Comparison of ENCODE assay signal across 16 cellular contexts in the genomic region with DNA sequence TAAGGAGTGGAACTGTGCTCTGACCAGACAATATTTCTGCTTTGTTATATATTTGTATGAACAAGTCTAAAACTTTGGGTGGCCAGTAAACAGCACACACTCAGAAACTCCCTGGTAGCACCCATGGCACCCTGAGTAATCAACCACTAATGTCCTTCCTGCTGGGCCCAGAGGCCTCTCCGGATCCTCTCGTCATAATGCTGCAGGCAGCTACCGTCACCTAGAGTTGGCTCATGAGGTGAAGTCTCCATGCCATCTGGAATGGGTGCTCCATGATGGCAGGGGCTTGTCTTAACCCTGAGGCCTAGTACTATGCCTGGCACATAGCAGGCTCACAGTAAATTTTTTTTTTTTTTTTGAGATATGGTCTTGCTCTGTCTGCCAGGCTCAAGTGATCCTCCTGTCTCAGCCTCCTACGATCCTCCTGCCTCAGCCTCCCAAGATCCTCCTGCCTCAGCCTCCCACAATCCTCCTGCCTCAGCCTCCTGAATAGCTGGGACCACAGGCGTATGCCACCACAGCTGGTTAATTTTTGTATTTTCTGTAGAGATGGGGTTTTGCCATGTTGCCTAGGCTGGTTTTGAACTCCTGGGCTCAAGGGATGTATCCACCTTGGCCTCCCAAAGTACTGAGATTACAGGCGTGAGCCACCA. TPM values are rescaled to one million over a fixed set of nuclear protein-coding genes. Genes with fewer than 3 reads are reported as not detected.
DNase-seq lines count a peak whose midpoint lies in the region; ATAC-seq and TF ChIP-seq lines count a peak whose summit lies in the region.
"Had no signal": no experiment of that assay in that cellular context is flagged by ENCODE, and none has a peak within 500 bp of the region (broad histone marks: within the 10 kb centered on the region; RNA-seq: fewer than 3 reads in every experiment).

No MANE protein-coding gene starts in this region.

- H3K36me3 ChIP-seq in DND-41 (ENCODE audit: insufficient read depth, low read length) (peaks cover 58% of the 10 kb centered on the region), endodermal cell (ENCODE audit: control insufficient read depth, insufficient read depth, low read length) (peaks cover 16% of the 10 kb centered on the region), neuronal stem cell (replicated peaks in 1 of 2; ENCODE audit: control insufficient read depth in 2 of 2, insufficient read depth in 2 of 2, low read length in 2 of 2) (peaks cover 12 to 51% of the 10 kb centered on the region in 2 donors)

- H3K4me3 ChIP-seq in DND-41 (ENCODE audit: low read depth in 1 of 2, low read length in 2 of 2): no peak overlapping the region
- H3K4me3 ChIP-seq in endodermal cell (ENCODE audit: low read length): no peak overlapping the region
- no peak overlapping the region for H3K4me3 ChIP-seq in neuronal stem cell (ENCODE audit: low read length in 2 of 2)

- intact Hi-C loops in sciatic nerve (cut with DNase I): no loop called here

- no peak overlapping the region for H3K4ac ChIP-seq in neuronal stem cell (ENCODE audit: low read length)

- H3K18ac ChIP-seq in neuronal stem cell (ENCODE audit: low read length): no peak overlapping the region

- H3K27me3 ChIP-seq in DND-41 (ENCODE audit: insufficient read depth, low read length, poor library complexity): no peaks in the 10 kb centered on the region
- no peaks in the 10 kb centered on the region for H3K27me3 ChIP-seq in endodermal cell (ENCODE audit: control insufficient read depth, insufficient read depth, low read length, poor library complexity, severe bottlenecking)
- no peaks in the 10 kb centered on the region for H3K27me3 ChIP-seq in neuronal stem cell (ENCODE audit: control insufficient read depth in 3 of 3, insufficient read depth in 3 of 3, low read depth in 1 of 3, low read length in 3 of 3)

- H2BK12ac ChIP-seq in neuronal stem cell (ENCODE audit: low read length): no peak overlapping the region

- WGBS in endodermal cell (ENCODE audit: insufficient coverage in 1 of 2, insufficient read length in 1 of 2), 2 experiments: 96 to 100% methylated on average over 2 to 6 of the region's 6 CpGs
- no CpG with 5 or more reads among the region's 6 CpGs for WGBS in neuronal stem cell (ENCODE audit: extremely low coverage in 2 of 2, insufficient read length in 2 of 2, insufficient replicate concordance in 1 of 2), 2 donors

- H2AFZ ChIP-seq in DND-41 (ENCODE audit: low read depth, low read length) (no peak overlapping the region), neuronal stem cell (ENCODE audit: low read length) (no peak overlapping the region)

- H3K4me1 Mint-ChIP-seq in endodermal cell: peaks cover 7% of the 10 kb centered on the region

- TF ChIP-seq CTCF in DND-41 (IDR thresholded peaks at IDR 0.05; ENCODE audit: borderline replicate concordance, extremely low read depth, low read length, poor library complexity, severe bottlenecking) (no peak), RWPE1 (conservative IDR thresholded peaks at IDR 0.05; ENCODE audit: low read depth) (no peak), endodermal cell (conservative IDR thresholded peaks at IDR 0.05) (no peak)

- CTCF ChIA-PET in RWPE1 (lab: Yijun Ruan, JAX): no interaction called here

- no peak overlapping the region for H3K23ac ChIP-seq in neuronal stem cell (ENCODE audit: low read depth, low read length, poor library complexity)

- DNase-seq in DND-41 (peak; percentile 4), RWPE1 (ENCODE audit: low spot score) (no peak), endodermal cell (peak; percentile 13), sciatic nerve (ENCODE audit: low spot score) (peak; percentile 19), NCI-H526 (lab: John Stamatoyannopoulos, UW) (no peak), DMS114 treated with DMSO at 0.1 percent for 48 hours (lab: John Stamatoyannopoulos, UW; ENCODE audit: unreplicated experiment) (no peak), NCI-H187 treated with DMSO at 0.1 percent for 48 hours (lab: John Stamatoyannopoulos, UW) (no peak), neuronal stem cell (ENCODE audit: low spot score) (no peak)
- DNase-seq: activated gamma-delta T cell; NCI-H1105; NCI-H226; stimulated activated CD4-positive, alpha-beta T cell treated with anti-CD3 and anti-CD28 coated beads, Interleukin-2, amount 100 ng/mL, for 24 hours; stimulated activated CD8-positive, alpha-beta memory T cell treated with anti-CD3 and anti-CD28 coated beads, Interleukin-4, amount 100 ng/mL, for 48 hours had no signal

- no peak overlapping the region for H4K8ac ChIP-seq in neuronal stem cell (ENCODE audit: low read depth, low read length)

- peaks cover 11% of the 10 kb centered on the region for H3K79me1 ChIP-seq in neuronal stem cell (ENCODE audit: low read depth, low read length)

- peaks cover 80% of the 10 kb centered on the region for H4K20me1 ChIP-seq in DND-41 (ENCODE audit: insufficient read depth, low read length)

- no peak overlapping the region for H3K14ac ChIP-seq in neuronal stem cell (ENCODE audit: low read length)

- H3K4me2 ChIP-seq in DND-41 (ENCODE audit: insufficient read depth, low read length): no peak overlapping the region
- no peak overlapping the region for H3K4me2 ChIP-seq in neuronal stem cell (ENCODE audit: insufficient read depth, low read length, poor library complexity, severe bottlenecking)

- H2BK15ac ChIP-seq in neuronal stem cell (ENCODE audit: low read length): no peak overlapping the region

- H2BK120ac ChIP-seq in neuronal stem cell (ENCODE audit: low read depth, low read length): no peak overlapping the region

- no peak for ATAC-seq in DND-41 (ENCODE audit: insufficient read depth, low read depth)
- no peak for ATAC-seq in sciatic nerve
- ATAC-seq: SK-N-SH treated with all-trans-retinoic acid at 6 μM for 48 hours, WTC11 had no signal

- H3K9ac ChIP-seq in DND-41 (ENCODE audit: low read depth, low read length) (no peak overlapping the region), endodermal cell (ENCODE audit: extremely low read depth, low read length, poor library complexity, severe bottlenecking) (no peak overlapping the region), neuronal stem cell (ENCODE audit: low read depth, low read length, poor library complexity) (no peak overlapping the region)

- no peak overlapping the region for H3K4me3 Mint-ChIP-seq in endodermal cell
- H3K4me3 Mint-ChIP-seq: WTC11 had no signal

- H3K9me3 ChIP-seq in DND-41 (ENCODE audit: insufficient read depth, low read length, severe bottlenecking): no peaks in the 10 kb centered on the region
- H3K9me3 ChIP-seq in endodermal cell (ENCODE audit: control insufficient read depth, low read length): no peaks in the 10 kb centered on the region
- H3K9me3 ChIP-seq in neuronal stem cell (replicated peaks in 1 of 2; ENCODE audit: control insufficient read depth in 2 of 2, insufficient read depth in 1 of 2, low read depth in 1 of 2, low read length in 2 of 2): no peaks in the 10 kb centered on the region

- POLR2A ChIA-PET in RWPE1 (lab: Yijun Ruan, JAX; ENCODE audit: low non-redundant PET): no interaction called here

- no peak overlapping the region for H4K91ac ChIP-seq in neuronal stem cell (ENCODE audit: low read depth, low read length, poor library complexity)

- H3K9me3 Mint-ChIP-seq in endodermal cell: no peaks in the 10 kb centered on the region
- H3K9me3 Mint-ChIP-seq: WTC11 had no signal

- H3K4me1 ChIP-seq in DND-41 (ENCODE audit: insufficient read depth, low read length) (peaks cover 20% of the 10 kb centered on the region), endodermal cell (ENCODE audit: control insufficient read depth, insufficient read depth, low read length) (peaks cover 2% of the 10 kb centered on the region), neuronal stem cell (ENCODE audit: control insufficient read depth in 2 of 2, insufficient read depth in 1 of 2, low read depth in 1 of 2, low read length in 2 of 2) (peaks cover 4 to 9% of the 10 kb centered on the region in 2 donors)

- no peak overlapping the region for H2AK5ac ChIP-seq in neuronal stem cell (ENCODE audit: low read depth, low read length)

- H3K27me3 Mint-ChIP-seq in endodermal cell (ENCODE audit: insufficient read depth): no peaks in the 10 kb centered on the region

- H3K27ac ChIP-seq in DND-41 (ENCODE audit: low read length): no peak overlapping the region
- H3K27ac ChIP-seq in RWPE1: peak overlapping the region; percentile 60
- no peak overlapping the region for H3K27ac ChIP-seq in endodermal cell (ENCODE audit: low read depth, low read length)
- H3K27ac ChIP-seq in neuronal stem cell (replicated peaks; ENCODE audit: low read length): no peak overlapping the region
- H3K27ac ChIP-seq: C4-2B had no signal

- peaks cover 61% of the 10 kb centered on the region for H3K79me2 ChIP-seq in DND-41 (ENCODE audit: insufficient read depth, low read length)

- H3K36me3 Mint-ChIP-seq in endodermal cell (ENCODE audit: low read depth): peaks cover 31% of the 10 kb centered on the region

- H2BK5ac ChIP-seq in neuronal stem cell (ENCODE audit: low read length): no peak overlapping the region

- no peak overlapping the region for H3K27ac Mint-ChIP-seq in endodermal cell
- H3K27ac Mint-ChIP-seq: WTC11 had no signal

RNA-seq across cellular contexts. Expression of gene SDCBP2, which starts 3.0 kb away (rescaled TPM):
- total RNA-seq in endodermal cell (1 to 10 TPM; 1.5 to 5.1 TPM), sciatic nerve (5.9 TPM)
- polyA plus RNA-seq in endodermal cell (2013, experiment 1 of 2): 2.6 TPM
- 3.0 TPM for polyA plus RNA-seq in endodermal cell (2013, experiment 2 of 2)
- polyA plus RNA-seq in neuronal stem cell (2013, experiment 1 of 2): 4.7 TPM
- polyA plus RNA-seq in neuronal stem cell (2013, experiment 2 of 2): 5.3 TPM

Comparison
In these comparisons a context has a peak if more than half of its experiments do, and no peak if none do; other contexts are left out.
1. DNase-seq: peak in DND-41 (single experiment), endodermal cell (single experiment) and sciatic nerve (single experiment); none in RWPE1 (single experiment), NCI-H526 (0 of 2), DMS114 treated with DMSO at 0.1 percent for 48 hours (single experiment), NCI-H187 treated with DMSO at 0.1 percent for 48 hours (single experiment) and neuronal stem cell (single experiment).